17 cellular contexts compared by ENCODE assay signal in the genomic region with DNA sequence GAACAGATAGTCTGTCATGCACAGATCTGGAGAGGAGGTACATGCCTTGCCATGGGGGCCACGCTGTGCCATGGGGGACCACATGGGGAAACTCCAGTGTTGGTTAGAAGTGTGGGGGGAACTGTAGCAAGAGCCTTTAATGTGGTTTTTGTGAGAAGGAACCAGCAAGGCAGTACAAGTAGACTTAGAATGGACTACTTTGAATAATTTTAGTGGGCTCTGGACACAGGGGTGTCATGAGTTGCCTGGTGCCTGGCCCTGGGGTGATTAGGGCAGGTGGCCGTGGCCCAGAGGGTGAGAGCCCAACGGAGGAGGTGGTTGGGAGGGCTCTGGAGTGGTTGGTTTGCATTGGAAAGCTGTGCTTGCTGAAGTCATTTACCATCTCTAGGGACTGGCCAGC.
DNase-seq lines count a peak whose midpoint lies in the region; ATAC-seq lines count a peak whose summit lies in the region.
"Had no signal": no experiment of that assay in that cellular context is flagged by ENCODE, and none has a peak within 500 bp of the region (broad histone marks: within the 10 kb centered on the region; RNA-seq: fewer than 3 reads in every experiment).

No MANE protein-coding gene starts in this region.

- H3K9me3 Mint-ChIP-seq in immature natural killer cell: no peaks in the 10 kb centered on the region
- H3K9me3 Mint-ChIP-seq: CD4-positive, alpha-beta T cell had no signal

- DNase-seq in immature natural killer cell (peak in 2 of 3 donors; percentile 11 to 17), mucosa of gallbladder (ENCODE audit: low spot score) (no peak)
- DNase-seq: Calu3; CD4-positive, alpha-beta T cell; DMS79; H7; KBM-7; NCI-H1092; NCI-H345; NCI-H69; T-cell had no signal

- H3K4me3 Mint-ChIP-seq in immature natural killer cell: peak overlapping the region in 1 of 5 donors; percentile 2
- H3K4me3 Mint-ChIP-seq: B cell; CD4-positive, alpha-beta T cell; T-cell had no signal

- no peaks in the 10 kb centered on the region for H3K36me3 Mint-ChIP-seq in immature natural killer cell
- H3K36me3 Mint-ChIP-seq: T-cell had no signal

- H3K4me1 Mint-ChIP-seq in immature natural killer cell: peaks cover 36 to 55% of the 10 kb centered on the region in 2 donors

- peaks cover 10 to 20% (median 11%) of the 10 kb centered on the region in 3 donors for H3K27me3 Mint-ChIP-seq in immature natural killer cell (ENCODE audit: low read depth in 3 of 3)

- ATAC-seq in GM18520 (IDR thresholded peaks at IDR 0.05; ENCODE audit: unreplicated experiment) (peak; percentile 27), GM21390 (IDR thresholded peaks at IDR 0.05; ENCODE audit: unreplicated experiment) (peak; percentile 31), HG03378 (IDR thresholded peaks at IDR 0.05; ENCODE audit: unreplicated experiment) (peak; percentile 32), HG03571 (IDR thresholded peaks at IDR 0.05; ENCODE audit: unreplicated experiment) (no peak), GM21423 (IDR thresholded peaks at IDR 0.05; ENCODE audit: unreplicated experiment) (no peak)
- ATAC-seq: T-cell had no signal

- H3K27ac Mint-ChIP-seq in immature natural killer cell: peak overlapping the region in 3 of 6 donors; percentile 2 to 57 (median 2)
- H3K27ac Mint-ChIP-seq: B cell; CD4-positive, alpha-beta T cell; T-cell had no signal

Comparison
In these comparisons a context has a peak if more than half of its experiments do, and no peak if none do; other contexts are left out.
1. ATAC-seq: peak in GM18520 (single experiment), GM21390 (single experiment) and HG03378 (single experiment); none in HG03571 (single experiment) and GM21423 (single experiment).